Comparison of ENCODE assay signal across 1 cellular context in the genomic region with DNA sequence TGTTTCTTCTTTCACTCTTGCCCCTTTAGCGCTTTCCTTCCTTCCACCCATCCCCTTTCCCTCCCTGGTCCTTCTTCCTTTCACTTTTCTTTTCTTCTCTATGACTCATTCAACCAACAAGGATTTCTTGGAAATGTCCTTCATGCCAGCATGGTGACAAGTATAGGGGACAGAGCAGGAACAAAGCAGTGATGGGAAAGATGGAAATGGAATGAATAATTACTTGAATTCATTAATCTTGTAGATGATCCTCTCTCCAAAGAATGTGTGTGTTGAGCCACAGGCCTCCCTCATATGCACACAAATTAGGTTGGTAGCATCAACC.
A peak's percentile ranks its signal among the peaks of the same experiment; 100 is the strongest.
TF ChIP-seq lines count a peak whose summit lies in the region.

No MANE protein-coding gene starts in this region.

TF ChIP-seq in HepG2, 621 proteins besides CTCF, POLR2A, EP300 and RAD21:
- TF ChIP-seq SMAD3 (CRISPR knock-in tag; IDR thresholded peaks at IDR 0.05) (0 out of 2 replicates have a peak, but pooled peaks have one; percentile 4), HNRNPK (IDR thresholded peaks at IDR 0.05; ENCODE audit: low read depth, low read length, poor library complexity, severe bottlenecking) (peak; percentile 27), ZNF720 (CRISPR knock-in tag; IDR thresholded peaks at IDR 0.05) (no peak), FOSL2 (CRISPR knock-in tag; IDR thresholded peaks at IDR 0.05) (peak; percentile 37; the same call in 1 of the 2 replicates)
- TF ChIP-seq, protein P1, sequence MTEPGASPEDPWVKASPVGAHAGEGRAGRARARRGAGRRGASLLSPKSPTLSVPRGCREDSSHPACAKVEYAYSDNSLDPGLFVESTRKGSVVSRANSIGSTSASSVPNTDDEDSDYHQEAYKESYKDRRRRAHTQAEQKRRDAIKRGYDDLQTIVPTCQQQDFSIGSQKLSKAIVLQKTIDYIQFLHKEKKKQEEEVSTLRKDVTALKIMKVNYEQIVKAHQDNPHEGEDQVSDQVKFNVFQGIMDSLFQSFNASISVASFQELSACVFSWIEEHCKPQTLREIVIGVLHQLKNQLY (CRISPR knock-in tag; IDR thresholded peaks at IDR 0.05) = no peak
- TF ChIP-seq, protein P2, sequence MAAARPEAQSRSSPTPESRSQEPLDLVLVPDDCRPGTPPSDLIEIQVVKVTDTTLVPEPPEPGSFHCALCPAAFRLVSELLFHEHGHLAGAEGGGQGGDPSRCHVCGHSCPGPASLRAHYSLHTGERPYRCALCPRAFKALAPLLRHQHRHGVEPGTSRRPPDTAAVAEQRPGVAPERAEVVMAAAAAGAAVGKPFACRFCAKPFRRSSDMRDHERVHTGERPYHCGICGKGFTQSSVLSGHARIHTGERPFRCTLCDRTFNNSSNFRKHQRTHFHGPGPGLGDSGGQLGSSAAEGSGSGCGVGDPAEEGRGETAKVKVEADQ (CRISPR knock-in tag; IDR thresholded peaks at IDR 0.05; ENCODE audit: borderline replicate concordance) = no peak
